Comparison of ENCODE assay signal across 8 cellular contexts in the genomic region with DNA sequence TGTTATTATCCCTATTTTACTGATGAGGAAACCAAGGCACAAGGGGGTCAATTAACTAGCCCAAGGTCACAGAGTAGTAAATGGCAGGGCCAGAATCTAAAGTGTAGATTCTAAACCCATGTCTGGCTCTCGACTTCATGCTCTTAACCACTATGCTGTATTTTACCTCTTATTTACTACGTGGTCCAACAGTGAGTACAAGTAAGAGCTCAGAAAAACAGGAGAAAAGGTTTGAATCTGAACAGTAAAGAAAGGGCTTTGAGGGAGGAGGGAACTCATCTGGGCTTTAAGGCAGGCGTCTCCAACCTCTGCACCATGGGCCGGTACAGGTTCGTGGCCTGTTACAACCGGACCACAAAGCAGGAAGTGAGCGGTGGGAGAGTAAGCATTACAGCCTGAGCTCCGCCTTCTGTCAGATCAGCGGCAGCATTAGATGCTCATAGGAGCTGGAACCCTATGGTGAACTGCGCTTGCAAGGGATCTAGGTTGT.
A peak's percentile ranks its signal among the peaks of the same experiment; 100 is the strongest.
DNase-seq lines count a peak whose midpoint lies in the region; ATAC-seq and TF ChIP-seq lines count a peak whose summit lies in the region.

No MANE protein-coding gene starts in this region.

- H3K27me3 Mint-ChIP-seq in activated CD4-positive, alpha-beta T cell treated with anti-CD3 and anti-CD28 coated beads, Interleukin-2, amount 10 ng/mL, durations not matched to agents 7 days and 5 days, result no peaks in the 10 kb centered on the region
- no peaks in the 10 kb centered on the region for H3K27me3 Mint-ChIP-seq in chondrocyte (ENCODE audit: low read depth)

- DNase-seq in GM19240 (ENCODE audit: insufficient read length, low spot score), result peak; percentile 12
- DNase-seq in activated CD4-positive, alpha-beta T cell treated with anti-CD3 and anti-CD28 coated beads, Interleukin-2, amount 10 ng/mL, durations not matched to agents 7 days and 5 days, result peak; percentile 80
- DNase-seq in left colon, result peak in 1 of 2 donors; percentile 14
- DNase-seq in stimulated activated naive CD8-positive, alpha-beta T cell treated with anti-CD3 and anti-CD28 coated beads, Interleukin-15, Interleukin-2, amounts not matched to agents 100 U/mL and 50 U/mL, for 24 hours, result peak; percentile 63
- DNase-seq in NCI-H2196 (lab: John Stamatoyannopoulos, UW; ENCODE audit: unreplicated experiment), result no peak
- no peak for DNase-seq in retina
- no peak for DNase-seq in chondrocyte (ENCODE audit: low spot score)

- peak overlapping the region; percentile 82 for H3K27ac Mint-ChIP-seq in activated CD4-positive, alpha-beta T cell treated with anti-CD3 and anti-CD28 coated beads, Interleukin-2, amount 10 ng/mL, durations not matched to agents 7 days and 5 days
- H3K27ac Mint-ChIP-seq in chondrocyte (ENCODE audit: unreplicated experiment), result no peak overlapping the region

- ATAC-seq in HG03175 (IDR thresholded peaks at IDR 0.05; ENCODE audit: unreplicated experiment), result peak; percentile 79
- ATAC-seq in left colon, result peak; percentile 23
- ATAC-seq in stimulated activated naive CD8-positive, alpha-beta T cell treated with anti-CD3 and anti-CD28 coated beads, Interleukin-15, Interleukin-2, amounts not matched to agents 100 U/mL and 50 U/mL, for 24 hours, result peak; percentile 99

- H3K4me3 Mint-ChIP-seq in activated CD4-positive, alpha-beta T cell treated with anti-CD3 and anti-CD28 coated beads, Interleukin-2, amount 10 ng/mL, durations not matched to agents 7 days and 5 days, result peak overlapping the region; percentile 57
- no peak overlapping the region for H3K4me3 Mint-ChIP-seq in chondrocyte (ENCODE audit: unreplicated experiment)

- H3K9me3 Mint-ChIP-seq in activated CD4-positive, alpha-beta T cell treated with anti-CD3 and anti-CD28 coated beads, Interleukin-2, amount 10 ng/mL, durations not matched to agents 7 days and 5 days, result no peaks in the 10 kb centered on the region
- H3K9me3 Mint-ChIP-seq in chondrocyte (ENCODE audit: low read depth), result no peaks in the 10 kb centered on the region

- peaks cover 38% of the 10 kb centered on the region for H3K4me1 Mint-ChIP-seq in activated CD4-positive, alpha-beta T cell treated with anti-CD3 and anti-CD28 coated beads, Interleukin-2, amount 10 ng/mL, durations not matched to agents 7 days and 5 days
- H3K4me1 Mint-ChIP-seq in chondrocyte (ENCODE audit: low read depth), result peaks cover 22% of the 10 kb centered on the region

- TF ChIP-seq CTCF in chondrocyte (IDR thresholded peaks at IDR 0.05), result no peak

- CTCF ChIA-PET in activated CD4-positive, alpha-beta T cell treated with anti-CD3 and anti-CD28 coated beads, Interleukin-2, amount 10 ng/mL, durations not matched to agents 7 days and 5 days (lab: Charles Lee), result interaction anchor here (0.9 to 1.6 kb wide), 5 partner anchors 10 to 58 kb away, joined by 3 to 4 read pairs (median 3); no protein-coding TSS in a partner anchor

- peaks cover 14% of the 10 kb centered on the region for H3K36me3 Mint-ChIP-seq in activated CD4-positive, alpha-beta T cell treated with anti-CD3 and anti-CD28 coated beads, Interleukin-2, amount 10 ng/mL, durations not matched to agents 7 days and 5 days (ENCODE audit: low read depth)
- peaks cover 7% of the 10 kb centered on the region for H3K36me3 Mint-ChIP-seq in chondrocyte (ENCODE audit: low read depth)

- intact Hi-C loops in left colon (cut with DNase I, micrococcal nuclease), result no loop called here

- POLR2A ChIA-PET in activated CD4-positive, alpha-beta T cell treated with anti-CD3 and anti-CD28 coated beads, Interleukin-2, amount 10 ng/mL, durations not matched to agents 7 days and 5 days (lab: Charles Lee), result no interaction called here

Comparison
In these comparisons a context has a peak if more than half of its experiments do, and no peak if none do; other contexts are left out.
1. DNase-seq: peak in GM19240 (single experiment), activated CD4-positive, alpha-beta T cell treated with anti-CD3 and anti-CD28 coated beads, Interleukin-2, amount 10 ng/mL, durations not matched to agents 7 days and 5 days (single experiment) and stimulated activated naive CD8-positive, alpha-beta T cell treated with anti-CD3 and anti-CD28 coated beads, Interleukin-15, Interleukin-2, amounts not matched to agents 100 U/mL and 50 U/mL, for 24 hours (single experiment); none in NCI-H2196 (single experiment), retina (single experiment) and chondrocyte (single experiment).
2. ATAC-seq: peak in every context shown above with its lines; median percentile 99 in stimulated activated naive CD8-positive, alpha-beta T cell treated with anti-CD3 and anti-CD28 coated beads, Interleukin-15, Interleukin-2, amounts not matched to agents 100 U/mL and 50 U/mL, for 24 hours; 79 in HG03175; 23 in left colon.